8 cellular contexts compared by ENCODE assay signal in genomic region chr3:57165637-57166036, GRCh38. TPM values are rescaled to one million over a fixed set of nuclear protein-coding genes. Genes with fewer than 3 reads are reported as not detected.
DNase-seq lines count a peak whose midpoint lies in the region; ATAC-seq and TF ChIP-seq lines count a peak whose summit lies in the region.

No MANE protein-coding gene starts in this region.

- WGBS in hepatocyte (ENCODE audit: low lambda C conversion rate, missing lambda C conversion rate): 57% methylated on average over 4 of the region's 4 CpGs
- WGBS in suprapubic skin: 41% methylated on average over 4 of the region's 4 CpGs

- H3K36me3 Mint-ChIP-seq in T-cell: no peaks in the 10 kb centered on the region

- peaks cover 9% of the 10 kb centered on the region for H3K79me2 ChIP-seq in hepatocyte

- peaks cover 12 to 24% (median 13%) of the 10 kb centered on the region in 3 donors for H3K4me1 Mint-ChIP-seq in T-cell

- CTCF ChIA-PET in T-cell (lab: Charles Lee): interaction anchor here in 1 of 2 donors (0.6 kb wide), 1 partner anchor 9 kb away, joined by 3 read pairs; no protein-coding TSS in a partner anchor

- H3K27me3 ChIP-seq in cardiac muscle cell: no peaks in the 10 kb centered on the region
- H3K27me3 ChIP-seq in right atrium auricular region: no peaks in the 10 kb centered on the region
- peaks cover 3% of the 10 kb centered on the region for H3K27me3 ChIP-seq in hepatocyte
- H3K27me3 ChIP-seq in suprapubic skin: no peaks in the 10 kb centered on the region

- no peak for TF ChIP-seq EP300 in suprapubic skin (IDR thresholded peaks at IDR 0.05)

- H3K4me3 ChIP-seq in cardiac muscle cell: no peak overlapping the region
- peak overlapping the region in 1 of 2 donors; percentile 72 for H3K4me3 ChIP-seq in right atrium auricular region
- no peak overlapping the region for H3K4me3 ChIP-seq in hepatocyte
- H3K4me3 ChIP-seq in suprapubic skin: peak overlapping the region; percentile 91

- peaks cover 38% of the 10 kb centered on the region for H3K4me1 ChIP-seq in cardiac muscle cell (ENCODE audit: low read depth)
- H3K4me1 ChIP-seq in right atrium auricular region: peaks cover 0 to 48% of the 10 kb centered on the region in 2 donors
- peaks cover 12% of the 10 kb centered on the region for H3K4me1 ChIP-seq in hepatocyte (ENCODE audit: insufficient read depth)
- H3K4me1 ChIP-seq in suprapubic skin: peaks cover 41% of the 10 kb centered on the region

- no peak overlapping the region for H3K27ac Mint-ChIP-seq in T-cell

- H3K4me3 Mint-ChIP-seq in T-cell: peak overlapping the region; percentile 56 to 86 (median 62)

- H3K9me3 ChIP-seq in cardiac muscle cell (ENCODE audit: low read depth) (no peaks in the 10 kb centered on the region), right atrium auricular region (no peaks in the 10 kb centered on the region), hepatocyte (ENCODE audit: low read depth) (no peaks in the 10 kb centered on the region), suprapubic skin (no peaks in the 10 kb centered on the region)

- no peaks in the 10 kb centered on the region for H4K20me1 ChIP-seq in hepatocyte (ENCODE audit: insufficient read depth, poor library complexity, severe bottlenecking)

- H3K4me2 ChIP-seq in hepatocyte: peak overlapping the region; percentile 100

- peak overlapping the region; percentile 15 for H3K27ac ChIP-seq in cardiac muscle cell
- no peak overlapping the region for H3K27ac ChIP-seq in right atrium auricular region
- H3K27ac ChIP-seq in hepatocyte: peak overlapping the region; percentile 31
- no peak overlapping the region for H3K27ac ChIP-seq in suprapubic skin

- no peak for TF ChIP-seq CTCF in cardiac muscle cell (IDR thresholded peaks at IDR 0.05; ENCODE audit: low read depth, low read length)
- no peak for TF ChIP-seq CTCF in right atrium auricular region (IDR thresholded peaks at IDR 0.05)
- no peak for TF ChIP-seq CTCF in hepatocyte (IDR thresholded peaks at IDR 0.05; ENCODE audit: poor library complexity)
- TF ChIP-seq CTCF in suprapubic skin (IDR thresholded peaks at IDR 0.05): no peak

- no peaks in the 10 kb centered on the region for H3K9me2 ChIP-seq in hepatocyte (replicated peaks; ENCODE audit: insufficient read depth)

- peak overlapping the region; percentile 23 for H2AFZ ChIP-seq in hepatocyte

- intact Hi-C loops in head of caudate nucleus (cut with DNase I): loop anchor here (5.0 to 10.0 kb wide), 3 partner anchors 62 to 171 kb away; partner anchors contain the start of gene APPL1

- no peak for TF ChIP-seq POLR2A in suprapubic skin (IDR thresholded peaks at IDR 0.05)

- ATAC-seq in T-cell (replicated peaks in 1 of 4) (no peak), GM18870 (IDR thresholded peaks at IDR 0.05; ENCODE audit: unreplicated experiment) (no peak)

- peaks cover 68 to 71% of the 10 kb centered on the region in 2 donors for H3K27me3 Mint-ChIP-seq in T-cell

- DNase-seq in cardiac muscle cell (ENCODE audit: low read depth in 1 of 2, low spot score in 1 of 2): peak in 1 of 2 donors; percentile 19
- no peak for DNase-seq in right atrium auricular region (ENCODE audit: low spot score)
- no peak for DNase-seq in T-cell
- DNase-seq in hepatocyte (ENCODE audit: low spot score): no peak
- no peak for DNase-seq in suprapubic skin (ENCODE audit: low spot score in 2 of 2)
- no peak for DNase-seq in head of caudate nucleus
- no peak for DNase-seq in COR-L47 (lab: John Stamatoyannopoulos, UW)

- no peaks in the 10 kb centered on the region for H3K9me3 Mint-ChIP-seq in T-cell

- POLR2A ChIA-PET in T-cell (lab: Charles Lee): no interaction called here

- no peaks in the 10 kb centered on the region for H3K36me3 ChIP-seq in cardiac muscle cell
- no peaks in the 10 kb centered on the region for H3K36me3 ChIP-seq in right atrium auricular region
- H3K36me3 ChIP-seq in hepatocyte (replicated peaks; ENCODE audit: insufficient read depth, low read depth): no peaks in the 10 kb centered on the region
- no peaks in the 10 kb centered on the region for H3K36me3 ChIP-seq in suprapubic skin

RNA-seq across cellular contexts. Expression of gene IL17RD, which starts 0.5 kb away (rescaled TPM):
- total RNA-seq in cardiac muscle cell (23.1 and 110 TPM in 2 replicates), right atrium auricular region (1 to 10 TPM; 2.1 to 2.8 TPM), T-cell (under 1 TPM in 4 of 5 donors, not detected in 1; 0.05 to 0.38 (median 0.10) TPM), hepatocyte (6.2 and 6.7 TPM in 2 replicates), suprapubic skin (1 to 10 TPM; 2.2 to 6.1 (median 3.7) TPM)
- polyA plus RNA-seq in cardiac muscle cell (7.4 and 26.5 TPM in 2 replicates), hepatocyte (1.7 and 2.0 TPM in 2 replicates)

RNA-seq across cellular contexts. Expression of gene HESX1, which starts 34.1 kb away (rescaled TPM):
- total RNA-seq in cardiac muscle cell (2.5 and 6.4 TPM in 2 replicates), right atrium auricular region (1 to 10 TPM in 1 of 2 donors, under 1 TPM in 1; 0.75 to 1.2 TPM), T-cell (under 1 TPM in 1 of 5 donors, not detected in 4; 0.49 TPM), hepatocyte (1.3 and 1.7 TPM in 2 replicates), suprapubic skin (1 to 10 TPM in 1 of 4 donors, under 1 TPM in 2, not detected in 1; 0.76 to 4.7 (median 0.89) TPM)
- polyA plus RNA-seq in cardiac muscle cell (7.0 and 12.2 TPM in 2 replicates), hepatocyte (0.51 and 0.85 TPM in 2 replicates)

Comparison
In these comparisons a context has a peak if more than half of its experiments do, and no peak if none do; other contexts are left out.
1. H3K27ac ChIP-seq: peak in cardiac muscle cell (single experiment) and hepatocyte (single experiment); none in right atrium auricular region (0 of 2) and suprapubic skin (single experiment).